In genomic region chr4:24638396-24638875, GRCh38 we compare ENCODE assay signal across 30 cellular contexts.
"Had no signal": no experiment of that assay in that cellular context is flagged by ENCODE, and none has a peak within 500 bp of the region (broad histone marks: within the 10 kb centered on the region; RNA-seq: fewer than 3 reads in every experiment).

No MANE protein-coding gene starts in this region.

- H3K27ac ChIP-seq: adrenal gland, ascending aorta, body of pancreas, brain microvascular endothelial cell, breast epithelium, cardiac muscle cell had no signal

- H3K27me3 ChIP-seq: adrenal gland, ascending aorta, body of pancreas, brain microvascular endothelial cell, breast epithelium, cardiac muscle cell had no signal

- H3K4me3 ChIP-seq: adrenal gland, ascending aorta, body of pancreas, breast epithelium, cardiac muscle cell had no signal

- DNase-seq: activated effector memory CD4-positive, alpha-beta T cell treated with anti-CD3 and anti-CD28 coated beads, Interleukin-2, amount 50 U/mL, for 16 hours; activated effector memory CD4-positive, alpha-beta T cell treated with Interleukin-2 at 50 U/mL for 16 hours; activated gamma-delta T cell; activated gamma-delta T cell treated with Interleukin-2 at 50 U/mL for 16 hours; activated naive CD4-positive, alpha-beta T cell; activated naive CD4-positive, alpha-beta T cell treated with anti-CD3 and anti-CD28 coated beads for 36 hours; activated naive CD4-positive, alpha-beta T cell treated with anti-CD3 and anti-CD28 coated beads, Interleukin-2, amount 10 ng/mL, durations not matched to agents 7 days and 5 days; activated naive CD4-positive, alpha-beta T cell treated with anti-CD3 and anti-CD28 coated beads, Interleukin-2, amount 50 U/mL, for 16 hours; activated naive CD4-positive, alpha-beta T cell treated with Interleukin-2 at 50 U/mL for 16 hours; activated naive CD8-positive, alpha-beta T cell treated with anti-CD3 and anti-CD28 coated beads for 36 hours; activated naive CD8-positive, alpha-beta T cell treated with anti-CD3 and anti-CD28 coated beads, Interleukin-2, amount 10 ng/mL, durations not matched to agents 7 days and 5 days; activated naive CD8-positive, alpha-beta T cell treated with anti-CD3 and anti-CD28 coated beads, Interleukin-2, amount 50 U/mL, for 24 hours; activated T-cell treated with anti-CD3 and anti-CD28 coated beads, Interleukin-2, amount 50 U/mL, for 1 hour; activated T-cell treated with anti-CD3 and anti-CD28 coated beads, Interleukin-2, amount 50 U/mL, for 24 hours; activated T-cell treated with anti-CD3 and anti-CD28 coated beads, Interleukin-2, amount 50 U/mL, for 4 hours; activated T-cell treated with anti-CD3 and anti-CD28 coated beads, Interleukin-2, amount 50 U/mL, for 48 hours; activated T-cell treated with anti-CD3 and anti-CD28 coated beads, Interleukin-2, amount 50 U/mL, for 72 hours; adrenal gland; amniotic stem cell; amygdala; anterior cingulate cortex; aorta; body of pancreas; brain microvascular endothelial cell; caudate nucleus; central memory CD4-positive, alpha-beta T cell; cerebellar nuclear complex had no signal

- H3K9me3 ChIP-seq: adrenal gland, ascending aorta, body of pancreas, breast epithelium had no signal

- H3K36me3 ChIP-seq: adrenal gland, ascending aorta, brain microvascular endothelial cell, breast epithelium, cardiac muscle cell had no signal
